Comparison of ENCODE assay signal across 10 cellular contexts in genomic region chr1:1419812-1420653, GRCh38. TPM values are rescaled to one million over a fixed set of nuclear protein-coding genes. Genes with fewer than 3 reads are reported as not detected.
DNase-seq lines count a peak whose midpoint lies in the region; ATAC-seq and TF ChIP-seq lines count a peak whose summit lies in the region.
"Had no signal": no experiment of that assay in that cellular context is flagged by ENCODE, and none has a peak within 500 bp of the region (broad histone marks: within the 10 kb centered on the region; RNA-seq: fewer than 3 reads in every experiment).

No MANE protein-coding gene starts in this region.

- no peak overlapping the region for H3K4me3 ChIP-seq in mucosa of stomach (ENCODE audit: low read length)
- H3K4me3 ChIP-seq in uterus: peak overlapping the region; percentile 16 to 30

- intact Hi-C loops in uterus (cut with DNase I; ENCODE audit: low total_unique reads): no loop called here

- H3K27me3 Mint-ChIP-seq in activated T-cell treated with anti-CD3 and anti-CD28 coated beads, Interleukin-2, amount 50 U/mL, for 72 hours (ENCODE audit: low read depth): peaks cover 9% of the 10 kb centered on the region

- H3K4me3 Mint-ChIP-seq in activated T-cell treated with anti-CD3 and anti-CD28 coated beads, Interleukin-2, amount 50 U/mL, for 72 hours: no peak overlapping the region

- H3K36me3 ChIP-seq in mucosa of stomach (ENCODE audit: control insufficient read depth, insufficient read depth, low read length): no peaks in the 10 kb centered on the region
- H3K36me3 ChIP-seq in uterus: no peaks in the 10 kb centered on the region

- peak; percentile 60 to 63 for ATAC-seq in activated T-cell treated with anti-CD3 and anti-CD28 coated beads, Interleukin-2, amount 50 U/mL, for 72 hours (replicated peaks in 1 of 2)
- no peak for ATAC-seq in HG03025 (IDR thresholded peaks at IDR 0.05; ENCODE audit: low FRiP score, unreplicated experiment)

- TF ChIP-seq POLR2A in uterus (IDR thresholded peaks at IDR 0.05): no peak

- H3K9me3 Mint-ChIP-seq in activated T-cell treated with anti-CD3 and anti-CD28 coated beads, Interleukin-2, amount 50 U/mL, for 72 hours: no peaks in the 10 kb centered on the region

- peak in 3 of 4 experiments; percentile 30 to 46 (median 35) for TF ChIP-seq CTCF in uterus (IDR thresholded peaks at IDR 0.05)

- peaks cover 29% of the 10 kb centered on the region for H3K4me1 Mint-ChIP-seq in activated T-cell treated with anti-CD3 and anti-CD28 coated beads, Interleukin-2, amount 50 U/mL, for 72 hours (ENCODE audit: low read depth)

- H3K27ac ChIP-seq in epithelial cell of prostate (peak overlapping the region; percentile 82), uterus (peak overlapping the region; percentile 58 to 65)

- H3K9me3 ChIP-seq in mucosa of stomach (ENCODE audit: control insufficient read depth, low read length) (no peaks in the 10 kb centered on the region), uterus (no peaks in the 10 kb centered on the region)

- no peaks in the 10 kb centered on the region for H3K36me3 Mint-ChIP-seq in activated T-cell treated with anti-CD3 and anti-CD28 coated beads, Interleukin-2, amount 50 U/mL, for 72 hours (ENCODE audit: insufficient read depth in 2 of 2)

- no peak overlapping the region for H3K27ac Mint-ChIP-seq in activated T-cell treated with anti-CD3 and anti-CD28 coated beads, Interleukin-2, amount 50 U/mL, for 72 hours

- peaks cover 11% of the 10 kb centered on the region for H3K4me1 ChIP-seq in mucosa of stomach (ENCODE audit: control insufficient read depth, insufficient read depth, low read length)
- H3K4me1 ChIP-seq in uterus: no peaks in the 10 kb centered on the region

- no peak for DNase-seq in activated T-cell treated with anti-CD3 and anti-CD28 coated beads, Interleukin-2, amount 50 U/mL, for 72 hours
- DNase-seq in activated T-cell treated with anti-CD3 and anti-CD28 coated beads, Interleukin-2, amount 50 U/mL, for 48 hours: no peak
- DNase-seq in epithelial cell of prostate (ENCODE audit: low read depth, low spot score) (no peak), uterus (no peak), COLO829 (ENCODE audit: low spot score) (no peak), NOMO-1 treated with dmso at 0.1 percent for 144 hours (lab: John Stamatoyannopoulos, UW; ENCODE audit: unreplicated experiment) (no peak)
- DNase-seq: KBM-7 had no signal

- H3K27me3 ChIP-seq in mucosa of stomach (ENCODE audit: control insufficient read depth, insufficient read depth, low read length): no peaks in the 10 kb centered on the region
- no peaks in the 10 kb centered on the region for H3K27me3 ChIP-seq in uterus

- H3K9ac ChIP-seq in mucosa of stomach (ENCODE audit: low read length): peak overlapping the region; percentile 39

RNA-seq across cellular contexts. Expression of gene ANKRD65, which starts 1.0 kb away (rescaled TPM):
- under 1 TPM in 1 of 2 donors, not detected in 1; 0.17 TPM for total RNA-seq in activated T-cell treated with anti-CD3 and anti-CD28 coated beads, Interleukin-2, amount 50 U/mL, for 72 hours
- total RNA-seq in uterus: 10 to 100 TPM in 2 of 4 donors, 1 to 10 TPM in 2; 1.3 to 20.0 (median 6.7) TPM
- total RNA-seq: T-helper 2 cell treated with Interferon-gamma antibody and Interleukin-4, amounts not matched to agents 100 ng/mL and 5 ng/mL, for 36 hours had no signal

RNA-seq across cellular contexts. Expression of gene MRPL20, which starts 12.9 kb away (rescaled TPM):
- 10 to 100 TPM; 74.9 to 77.5 TPM for total RNA-seq in activated T-cell treated with anti-CD3 and anti-CD28 coated beads, Interleukin-2, amount 50 U/mL, for 72 hours
- total RNA-seq in uterus: 100 to 1,000 TPM in 1 of 4 donors, 10 to 100 TPM in 3; 34.3 to 114 (median 65.1) TPM

RNA-seq across cellular contexts. Expression of gene VWA1, which starts 15.5 kb away (rescaled TPM):
- 1 to 10 TPM in 1 of 2 donors, under 1 TPM in 1; 0.94 to 1.4 TPM for total RNA-seq in activated T-cell treated with anti-CD3 and anti-CD28 coated beads, Interleukin-2, amount 50 U/mL, for 72 hours
- 10 to 100 TPM; 15.6 to 67.1 (median 47.1) TPM for total RNA-seq in uterus

RNA-seq across cellular contexts. Expression of gene CCNL2, which starts 20.9 kb away (rescaled TPM):
- 100 to 1,000 TPM; 166 to 180 TPM for total RNA-seq in activated T-cell treated with anti-CD3 and anti-CD28 coated beads, Interleukin-2, amount 50 U/mL, for 72 hours
- 100 to 1,000 TPM; 207 to 351 (median 281) TPM for total RNA-seq in uterus

RNA-seq across cellular contexts. Expression of gene ATAD3C, which starts 29.5 kb away (rescaled TPM):
- 1 to 10 TPM; 2.8 to 3.7 TPM for total RNA-seq in activated T-cell treated with anti-CD3 and anti-CD28 coated beads, Interleukin-2, amount 50 U/mL, for 72 hours
- 1 to 10 TPM in 2 of 4 donors, under 1 TPM in 1, not detected in 1; 0.77 to 3.8 (median 1.7) TPM for total RNA-seq in uterus

Comparison
In these comparisons a context has a peak if more than half of its experiments do, and no peak if none do; other contexts are left out.
1. RNA of gene VWA1, which starts 15.5 kb away (total RNA-seq): 15.6 to 67.1 TPM in uterus; 0.94 to 1.4 TPM in activated T-cell treated with anti-CD3 and anti-CD28 coated beads, Interleukin-2, amount 50 U/mL, for 72 hours; every median in the first group is over 4 times any median in the second.